Comparison of ENCODE assay signal across 21 cellular contexts in the genomic region with DNA sequence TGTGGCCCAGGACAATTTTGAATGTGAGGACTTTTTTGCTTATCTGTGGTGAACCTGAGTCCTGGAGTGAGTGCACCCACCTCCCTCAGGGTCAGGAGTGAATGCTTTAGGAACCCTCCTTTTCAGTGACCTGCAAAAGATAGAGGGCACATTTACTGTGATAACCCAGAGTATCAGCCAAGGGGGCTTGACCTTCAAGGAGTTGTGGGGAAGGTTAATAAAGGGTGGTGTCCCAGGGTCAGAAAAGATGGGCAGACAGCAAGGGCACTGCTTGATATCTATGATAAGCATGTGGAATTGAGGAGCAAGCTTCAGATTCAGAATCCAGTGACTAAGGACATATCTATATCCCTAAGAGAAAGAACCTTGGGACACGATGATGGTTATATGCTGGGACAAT. TPM values are rescaled to one million over a fixed set of nuclear protein-coding genes. Genes with fewer than 3 reads are reported as not detected.
DNase-seq lines count a peak whose midpoint lies in the region; ATAC-seq and TF ChIP-seq lines count a peak whose summit lies in the region.
"Had no signal": no experiment of that assay in that cellular context is flagged by ENCODE, and none has a peak within 500 bp of the region (broad histone marks: within the 10 kb centered on the region; RNA-seq: fewer than 3 reads in every experiment).

No MANE protein-coding gene starts in this region.

- no peaks in the 10 kb centered on the region for H3K9me3 ChIP-seq in T-helper 17 cell (ENCODE audit: control insufficient read depth, low read length, poor library complexity, severe bottlenecking)
- no peaks in the 10 kb centered on the region for H3K9me3 ChIP-seq in upper lobe of right lung
- H3K9me3 ChIP-seq: ascending aorta, testis had no signal

- peak overlapping the region; percentile 36 for H3K4me3 Mint-ChIP-seq in activated naive CD4-positive, alpha-beta T cell treated with anti-CD3 and anti-CD28 coated beads for 36 hours
- no peak overlapping the region for H3K4me3 Mint-ChIP-seq in activated naive CD4-positive, alpha-beta T cell treated with anti-CD3 and anti-CD28 coated beads, Interleukin-2, amount 10 ng/mL, durations not matched to agents 7 days and 5 days
- H3K4me3 Mint-ChIP-seq in T-helper 17 cell, result peak overlapping the region; percentile 97
- H3K4me3 Mint-ChIP-seq in activated naive CD8-positive, alpha-beta T cell treated with anti-CD3 and anti-CD28 coated beads for 36 hours, result peak overlapping the region; percentile 93
- peak overlapping the region; percentile 71 for H3K4me3 Mint-ChIP-seq in stimulated activated effector memory CD8-positive, alpha-beta T cell treated with anti-CD3 and anti-CD28 coated beads, Interleukin-12 subunit alpha, Interleukin-12 subunit beta, amount 100 ng/mL, for 72 hours

- intact Hi-C loops in activated naive CD4-positive, alpha-beta T cell treated with anti-CD3 and anti-CD28 coated beads for 36 hours (cut with micrococcal nuclease), result no loop called here
- intact Hi-C loops in upper lobe of right lung (cut with DNase I), result no loop called here

- peaks cover 3% of the 10 kb centered on the region for H3K36me3 ChIP-seq in upper lobe of right lung

- peaks cover 65% of the 10 kb centered on the region for H3K36me3 Mint-ChIP-seq in activated naive CD4-positive, alpha-beta T cell treated with anti-CD3 and anti-CD28 coated beads for 36 hours (ENCODE audit: low read depth)
- H3K36me3 Mint-ChIP-seq in activated naive CD4-positive, alpha-beta T cell treated with anti-CD3 and anti-CD28 coated beads, Interleukin-2, amount 10 ng/mL, durations not matched to agents 7 days and 5 days, result peaks cover 73% of the 10 kb centered on the region
- peaks cover 18% of the 10 kb centered on the region for H3K36me3 Mint-ChIP-seq in T-helper 17 cell (ENCODE audit: low read depth)
- H3K36me3 Mint-ChIP-seq in activated naive CD8-positive, alpha-beta T cell treated with anti-CD3 and anti-CD28 coated beads for 36 hours, result peaks cover 65% of the 10 kb centered on the region
- H3K36me3 Mint-ChIP-seq in stimulated activated effector memory CD8-positive, alpha-beta T cell treated with anti-CD3 and anti-CD28 coated beads, Interleukin-12 subunit alpha, Interleukin-12 subunit beta, amount 100 ng/mL, for 72 hours, result peaks cover 76% of the 10 kb centered on the region

- DNase-seq in activated naive CD4-positive, alpha-beta T cell treated with anti-CD3 and anti-CD28 coated beads for 36 hours, result no peak
- no peak for DNase-seq in activated naive CD4-positive, alpha-beta T cell treated with anti-CD3 and anti-CD28 coated beads, Interleukin-2, amount 10 ng/mL, durations not matched to agents 7 days and 5 days
- no peak for DNase-seq in T-helper 17 cell
- DNase-seq in activated naive CD8-positive, alpha-beta T cell treated with anti-CD3 and anti-CD28 coated beads for 36 hours, result no peak
- no peak for DNase-seq in stimulated activated effector memory CD8-positive, alpha-beta T cell treated with anti-CD3 and anti-CD28 coated beads, Interleukin-12 subunit alpha, Interleukin-12 subunit beta, amount 100 ng/mL, for 72 hours (ENCODE audit: low spot score in 2 of 2)
- DNase-seq in Ammon's horn (ENCODE audit: low spot score), result no peak
- no peak for DNase-seq in upper lobe of right lung
- DNase-seq: ACHN; activated CD4-positive, alpha-beta T cell treated with anti-CD3 and anti-CD28 coated beads, Interleukin-2, amount 50 U/mL, for 1 hour; activated effector memory CD4-positive, alpha-beta T cell treated with Interleukin-2 at 50 U/mL for 16 hours; erythroblast; foreskin melanocyte; KBM-7; kidney; MV-4-11; NCI-H2029; NK-92 treated with Interleukin-12 subunit alpha and Interleukin-12 subunit beta, amount 100 ng/mL, for 24 hours; testis had no signal

- peaks cover 35% of the 10 kb centered on the region for H3K4me1 Mint-ChIP-seq in activated naive CD4-positive, alpha-beta T cell treated with anti-CD3 and anti-CD28 coated beads for 36 hours (ENCODE audit: low read depth)
- peaks cover 42% of the 10 kb centered on the region for H3K4me1 Mint-ChIP-seq in activated naive CD4-positive, alpha-beta T cell treated with anti-CD3 and anti-CD28 coated beads, Interleukin-2, amount 10 ng/mL, durations not matched to agents 7 days and 5 days
- peaks cover 43% of the 10 kb centered on the region for H3K4me1 Mint-ChIP-seq in T-helper 17 cell
- H3K4me1 Mint-ChIP-seq in activated naive CD8-positive, alpha-beta T cell treated with anti-CD3 and anti-CD28 coated beads for 36 hours, result peaks cover 50% of the 10 kb centered on the region
- H3K4me1 Mint-ChIP-seq in stimulated activated effector memory CD8-positive, alpha-beta T cell treated with anti-CD3 and anti-CD28 coated beads, Interleukin-12 subunit alpha, Interleukin-12 subunit beta, amount 100 ng/mL, for 72 hours, result peaks cover 70% of the 10 kb centered on the region

- ATAC-seq in T-helper 17 cell, result no peak
- no peak for ATAC-seq in stimulated activated effector memory CD8-positive, alpha-beta T cell treated with anti-CD3 and anti-CD28 coated beads, Interleukin-12 subunit alpha, Interleukin-12 subunit beta, amount 100 ng/mL, for 72 hours
- ATAC-seq in GM18909 (IDR thresholded peaks at IDR 0.05; ENCODE audit: poor library complexity, unreplicated experiment), result no peak
- no peak for ATAC-seq in upper lobe of right lung

- no peak overlapping the region for H3K4me3 ChIP-seq in upper lobe of right lung
- H3K4me3 ChIP-seq: ascending aorta, testis had no signal

- H3K27me3 Mint-ChIP-seq in activated naive CD4-positive, alpha-beta T cell treated with anti-CD3 and anti-CD28 coated beads for 36 hours (ENCODE audit: low read depth), result no peaks in the 10 kb centered on the region
- H3K27me3 Mint-ChIP-seq in activated naive CD4-positive, alpha-beta T cell treated with anti-CD3 and anti-CD28 coated beads, Interleukin-2, amount 10 ng/mL, durations not matched to agents 7 days and 5 days, result peaks cover 6% of the 10 kb centered on the region
- no peaks in the 10 kb centered on the region for H3K27me3 Mint-ChIP-seq in T-helper 17 cell
- H3K27me3 Mint-ChIP-seq in activated naive CD8-positive, alpha-beta T cell treated with anti-CD3 and anti-CD28 coated beads for 36 hours, result peaks cover 3% of the 10 kb centered on the region

- H3K9me3 Mint-ChIP-seq in activated naive CD4-positive, alpha-beta T cell treated with anti-CD3 and anti-CD28 coated beads for 36 hours, result no peaks in the 10 kb centered on the region
- H3K9me3 Mint-ChIP-seq in activated naive CD4-positive, alpha-beta T cell treated with anti-CD3 and anti-CD28 coated beads, Interleukin-2, amount 10 ng/mL, durations not matched to agents 7 days and 5 days, result no peaks in the 10 kb centered on the region
- no peaks in the 10 kb centered on the region for H3K9me3 Mint-ChIP-seq in activated naive CD8-positive, alpha-beta T cell treated with anti-CD3 and anti-CD28 coated beads for 36 hours
- H3K9me3 Mint-ChIP-seq in stimulated activated effector memory CD8-positive, alpha-beta T cell treated with anti-CD3 and anti-CD28 coated beads, Interleukin-12 subunit alpha, Interleukin-12 subunit beta, amount 100 ng/mL, for 72 hours, result no peaks in the 10 kb centered on the region
- H3K9me3 Mint-ChIP-seq: nephron had no signal

- TF ChIP-seq CTCF in upper lobe of right lung (IDR thresholded peaks at IDR 0.05), result no peak

- H3K27ac Mint-ChIP-seq in activated naive CD4-positive, alpha-beta T cell treated with anti-CD3 and anti-CD28 coated beads for 36 hours, result peak overlapping the region; percentile 99
- H3K27ac Mint-ChIP-seq in activated naive CD4-positive, alpha-beta T cell treated with anti-CD3 and anti-CD28 coated beads, Interleukin-2, amount 10 ng/mL, durations not matched to agents 7 days and 5 days, result no peak overlapping the region
- H3K27ac Mint-ChIP-seq in T-helper 17 cell, result peak overlapping the region; percentile 100
- peak overlapping the region; percentile 100 for H3K27ac Mint-ChIP-seq in activated naive CD8-positive, alpha-beta T cell treated with anti-CD3 and anti-CD28 coated beads for 36 hours
- peak overlapping the region; percentile 88 for H3K27ac Mint-ChIP-seq in stimulated activated effector memory CD8-positive, alpha-beta T cell treated with anti-CD3 and anti-CD28 coated beads, Interleukin-12 subunit alpha, Interleukin-12 subunit beta, amount 100 ng/mL, for 72 hours

- H3K27ac ChIP-seq in upper lobe of right lung, result no peak overlapping the region
- H3K27ac ChIP-seq: ascending aorta, testis had no signal

- CTCF ChIA-PET in activated naive CD4-positive, alpha-beta T cell treated with anti-CD3 and anti-CD28 coated beads for 36 hours (lab: Charles Lee), result no interaction called here
- CTCF ChIA-PET in activated naive CD4-positive, alpha-beta T cell treated with anti-CD3 and anti-CD28 coated beads, Interleukin-2, amount 10 ng/mL, durations not matched to agents 7 days and 5 days (lab: Charles Lee), result no interaction called here

- H3K4me1 ChIP-seq in upper lobe of right lung, result no peaks in the 10 kb centered on the region

- no peaks in the 10 kb centered on the region for H3K27me3 ChIP-seq in upper lobe of right lung
- H3K27me3 ChIP-seq: ascending aorta, testis had no signal

RNA-seq across cellular contexts. Expression of a gene that starts 4.5 kb away (rescaled TPM):
- 1,000 to 10,000 TPM; 1,509 to 1,515 TPM for total RNA-seq in activated naive CD4-positive, alpha-beta T cell treated with anti-CD3 and anti-CD28 coated beads for 36 hours
- total RNA-seq in T-helper 17 cell (1,000 to 10,000 TPM; 1,960 to 2,242 TPM), upper lobe of right lung (1,071 TPM)
- 1,000 to 10,000 TPM; 1,111 to 1,119 TPM for total RNA-seq in activated naive CD8-positive, alpha-beta T cell treated with anti-CD3 and anti-CD28 coated beads for 36 hours
